20 cellular contexts compared by ENCODE assay signal in genomic region chr3:9246196-9246595, GRCh38. TPM values are rescaled to one million over a fixed set of nuclear protein-coding genes. Genes with fewer than 3 reads are reported as not detected.
DNase-seq lines count a peak whose midpoint lies in the region; ATAC-seq and TF ChIP-seq lines count a peak whose summit lies in the region.
"Had no signal": no experiment of that assay in that cellular context is flagged by ENCODE, and none has a peak within 500 bp of the region (broad histone marks: within the 10 kb centered on the region; RNA-seq: fewer than 3 reads in every experiment).

No MANE protein-coding gene starts in this region.

- intact Hi-C loops in posterior vena cava (cut with DNase I), result no loop called here

- no peaks in the 10 kb centered on the region for H3K9me3 Mint-ChIP-seq in HFFc6

- peaks cover 26% of the 10 kb centered on the region for H3K4me1 Mint-ChIP-seq in HFFc6 (ENCODE audit: low read depth)

- no peak for ATAC-seq in GM18511 (IDR thresholded peaks at IDR 0.05; ENCODE audit: unreplicated experiment)
- ATAC-seq: GM12878, SK-N-SH treated with all-trans-retinoic acid at 6 μM for 48 hours had no signal

- peaks cover 35% of the 10 kb centered on the region for H3K27me3 Mint-ChIP-seq in HFFc6 (ENCODE audit: insufficient read depth)
- H3K27me3 Mint-ChIP-seq: CD4-positive, alpha-beta memory T cell had no signal

- peak; percentile 41 for DNase-seq in NCI-H2171 treated with DMSO at 0.1 percent for 48 hours (lab: John Stamatoyannopoulos, UW)
- no peak for DNase-seq in NCI-H2171 (lab: John Stamatoyannopoulos, UW)
- DNase-seq in NCI-H69 (lab: John Stamatoyannopoulos, UW), result peak; percentile 69
- peak; percentile 40 for DNase-seq in islet precursor cell
- DNase-seq in retina, result peak; percentile 37
- DNase-seq in HFFc6, result no peak
- DNase-seq in posterior vena cava (ENCODE audit: low spot score), result no peak
- DNase-seq: CD4-positive, alpha-beta memory T cell; DND-41; GDM1; GOT3; IMR-90; Karpas-422; NCI-H187; NCI-H526; OCI-M1; SHP77 treated with DMSO at 0.1 percent for 48 hours had no signal

- H3K36me3 Mint-ChIP-seq in HFFc6 (ENCODE audit: low read depth), result peaks cover 4% of the 10 kb centered on the region; the same call in 1 of the 2 replicates

- H3K4me3 Mint-ChIP-seq in HFFc6, result no peak overlapping the region
- H3K4me3 Mint-ChIP-seq: CD4-positive, alpha-beta memory T cell had no signal

- H3K27ac Mint-ChIP-seq in HFFc6, result no peak overlapping the region

- TF ChIP-seq CTCF in HFFc6 (IDR thresholded peaks at IDR 0.05), result no peak

RNA-seq across cellular contexts. Expression of gene SRGAP3, which starts 3.2 kb away (rescaled TPM):
- under 1 TPM; 0.23 to 0.92 (median 0.77) TPM for total RNA-seq in HFFc6 (2021; fragmentation: NEBNext Ultra II Directional; extraction: Animal tissue kit (Norgen Biotek cat#: 25700))
- 1 to 10 TPM; 1.7 to 3.4 TPM for total RNA-seq in posterior vena cava

Comparison
In these comparisons a context has a peak if more than half of its experiments do, and no peak if none do; other contexts are left out.
1. DNase-seq: peak in NCI-H2171 treated with DMSO at 0.1 percent for 48 hours (single experiment), NCI-H69 (single experiment), islet precursor cell (single experiment) and retina (single experiment); none in NCI-H2171 (single experiment), HFFc6 (single experiment) and posterior vena cava (single experiment).